In the genomic region with DNA sequence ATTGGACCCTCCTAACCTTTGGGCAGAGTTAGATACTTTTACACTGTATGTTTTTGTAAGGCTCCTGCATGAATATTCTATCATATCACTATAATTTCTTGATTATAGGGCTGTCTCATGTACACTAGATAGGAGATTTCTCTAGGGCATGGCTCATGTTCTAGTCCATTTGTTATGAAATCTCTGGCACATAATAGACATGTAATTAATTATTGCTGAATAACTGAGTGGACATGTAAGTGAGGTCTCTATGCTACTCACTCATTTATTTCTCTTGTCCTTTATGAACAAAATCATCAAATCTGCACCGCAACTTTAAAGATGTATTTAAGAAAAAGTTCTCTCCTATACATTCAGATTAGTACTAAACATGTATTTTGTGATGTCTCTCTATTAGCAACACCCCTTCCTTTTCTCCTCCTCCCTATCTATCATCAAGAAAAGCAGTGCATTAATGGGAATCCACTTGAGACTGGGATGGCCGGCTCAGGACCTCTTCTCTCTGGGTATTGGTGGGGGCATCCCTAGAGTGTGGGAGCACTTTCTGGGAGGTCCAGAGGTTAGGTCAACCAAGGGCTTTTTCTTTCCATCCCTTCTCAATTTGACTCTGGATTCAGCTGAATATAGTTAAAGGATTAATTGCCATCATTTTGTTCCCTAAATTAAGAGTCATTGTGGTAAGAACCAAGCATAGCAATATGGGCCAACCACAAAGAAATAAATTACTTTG, we compare ENCODE assay signal across 20 cellular contexts.
DNase-seq lines count a peak whose midpoint lies in the region; ATAC-seq, FAIRE-seq and TF ChIP-seq lines count a peak whose summit lies in the region.
"Had no signal": no experiment of that assay in that cellular context is flagged by ENCODE, and none has a peak within 500 bp of the region (broad histone marks: within the 10 kb centered on the region; RNA-seq: fewer than 3 reads in every experiment).

No MANE protein-coding gene starts in this region.

- DNase-seq in natural killer cell treated with Interleukin-12 subunit alpha and Interleukin-12 subunit beta and Interleukin-15 and Interleukin-18, amount 100 ng/mL, for 72 hours (ENCODE audit: low spot score): no peak
- no peak for DNase-seq in natural killer cell
- peak; percentile 31 for DNase-seq in fibroblast of gingiva (ENCODE audit: low read depth)
- no peak for DNase-seq in stimulated activated naive CD8-positive, alpha-beta T cell treated with anti-CD3 and anti-CD28 coated beads, Interleukin-15, amount 100 ng/mL, for 72 hours
- DNase-seq in COR-L47 (lab: John Stamatoyannopoulos, UW): no peak
- DNase-seq in H54 (ENCODE audit: insufficient read length, low spot score): no peak
- no peak for DNase-seq in CD14-positive monocyte (ENCODE audit: low spot score)
- DNase-seq: activated T-cell treated with anti-CD3 and anti-CD28 coated beads for 4 hours; Caco-2; H7; heart right ventricle; NCI-H1105 treated with DMSO at 0.1 percent for 48 hours; stimulated activated CD4-positive, alpha-beta T cell treated with anti-CD3 and anti-CD28 coated beads, Interleukin-12 subunit alpha, Interleukin-12 subunit beta, amount 100 ng/mL, for 4 hours; stomach had no signal

- H3K36me3 Mint-ChIP-seq in natural killer cell treated with Interleukin-12 subunit alpha and Interleukin-12 subunit beta and Interleukin-15 and Interleukin-18, amount 100 ng/mL, for 72 hours: peaks cover 9% of the 10 kb centered on the region
- H3K36me3 Mint-ChIP-seq in natural killer cell (no peaks in the 10 kb centered on the region), CD14-positive monocyte (no peaks in the 10 kb centered on the region)

- intact Hi-C loops in natural killer cell (cut with micrococcal nuclease): no loop called here
- intact Hi-C loops in CD14-positive monocyte (cut with micrococcal nuclease): no loop called here

- peak overlapping the region; percentile 90 to 97 for H3K27ac Mint-ChIP-seq in natural killer cell treated with Interleukin-12 subunit alpha and Interleukin-12 subunit beta and Interleukin-15 and Interleukin-18, amount 100 ng/mL, for 72 hours
- H3K27ac Mint-ChIP-seq in natural killer cell (no peak overlapping the region), CD14-positive monocyte (peak overlapping the region in 1 of 7 donors; percentile 26)
- H3K27ac Mint-ChIP-seq in stimulated activated naive CD8-positive, alpha-beta T cell treated with anti-CD3 and anti-CD28 coated beads, Interleukin-15, amount 100 ng/mL, for 72 hours: peak overlapping the region; percentile 81 to 87
- H3K27ac Mint-ChIP-seq: activated CD4-positive, alpha-beta T cell treated with anti-CD3 and anti-CD28 coated beads for 36 hours; T-helper 2 cell treated with Interferon-gamma antibody and Interleukin-4, amounts not matched to agents 5 μg/mL and 100 μg/mL, for 36 hours had no signal

- peak overlapping the region; percentile 63 for H3K4me3 Mint-ChIP-seq in natural killer cell treated with Interleukin-12 subunit alpha and Interleukin-12 subunit beta and Interleukin-15 and Interleukin-18, amount 100 ng/mL, for 72 hours
- H3K4me3 Mint-ChIP-seq in natural killer cell (no peak overlapping the region), CD14-positive monocyte (no peak overlapping the region)
- peak overlapping the region; percentile 32 to 53 for H3K4me3 Mint-ChIP-seq in stimulated activated naive CD8-positive, alpha-beta T cell treated with anti-CD3 and anti-CD28 coated beads, Interleukin-15, amount 100 ng/mL, for 72 hours
- H3K4me3 Mint-ChIP-seq: activated CD4-positive, alpha-beta T cell treated with anti-CD3 and anti-CD28 coated beads for 36 hours; T-helper 2 cell treated with Interferon-gamma antibody and Interleukin-4, amounts not matched to agents 5 μg/mL and 100 μg/mL, for 36 hours had no signal

- no peak for ATAC-seq in natural killer cell treated with Interleukin-12 subunit alpha and Interleukin-12 subunit beta and Interleukin-15 and Interleukin-18, amount 100 ng/mL, for 72 hours
- no peak for ATAC-seq in natural killer cell
- ATAC-seq in SK-N-SH treated with all-trans-retinoic acid at 6 μM for 48 hours: peak; percentile 46
- ATAC-seq in stimulated activated naive CD8-positive, alpha-beta T cell treated with anti-CD3 and anti-CD28 coated beads, Interleukin-15, amount 100 ng/mL, for 72 hours: no peak
- ATAC-seq: heart right ventricle, Right ventricle myocardium inferior had no signal

- FAIRE-seq in H54 (lab: Jason Lieb, UNC): no peak
- FAIRE-seq: GM12891, urothelium cell line had no signal

- no peak for TF ChIP-seq CTCF in natural killer cell (IDR thresholded peaks at IDR 0.05)
- TF ChIP-seq CTCF in CD14-positive monocyte (IDR thresholded peaks at IDR 0.05): no peak

- no peak for TF ChIP-seq POLR2A in H54 (IDR thresholded peaks at IDR 0.05; ENCODE audit: low read depth, low read length)

- H3K4me1 Mint-ChIP-seq in natural killer cell treated with Interleukin-12 subunit alpha and Interleukin-12 subunit beta and Interleukin-15 and Interleukin-18, amount 100 ng/mL, for 72 hours (ENCODE audit: low read depth in 2 of 2): peaks cover 28 to 31% of the 10 kb centered on the region in 2 donors
- H3K4me1 Mint-ChIP-seq in natural killer cell: no peaks in the 10 kb centered on the region
- H3K4me1 Mint-ChIP-seq in stimulated activated naive CD8-positive, alpha-beta T cell treated with anti-CD3 and anti-CD28 coated beads, Interleukin-15, amount 100 ng/mL, for 72 hours: peaks cover 29% of the 10 kb centered on the region
- H3K4me1 Mint-ChIP-seq in CD14-positive monocyte: peaks cover 18% of the 10 kb centered on the region

- H3K9me3 Mint-ChIP-seq in natural killer cell treated with Interleukin-12 subunit alpha and Interleukin-12 subunit beta and Interleukin-15 and Interleukin-18, amount 100 ng/mL, for 72 hours: peaks cover 9% of the 10 kb centered on the region
- no peaks in the 10 kb centered on the region for H3K9me3 Mint-ChIP-seq in natural killer cell
- H3K9me3 Mint-ChIP-seq in stimulated activated naive CD8-positive, alpha-beta T cell treated with anti-CD3 and anti-CD28 coated beads, Interleukin-15, amount 100 ng/mL, for 72 hours: peaks cover 0 to 21% of the 10 kb centered on the region in 2 donors
- peaks cover 0 to 4% (median 2%) of the 10 kb centered on the region in 7 donors for H3K9me3 Mint-ChIP-seq in CD14-positive monocyte
- H3K9me3 Mint-ChIP-seq: T-helper 2 cell treated with Interferon-gamma antibody and Interleukin-4, amounts not matched to agents 5 μg/mL and 100 μg/mL, for 36 hours had no signal

- H3K27me3 Mint-ChIP-seq in natural killer cell treated with Interleukin-12 subunit alpha and Interleukin-12 subunit beta and Interleukin-15 and Interleukin-18, amount 100 ng/mL, for 72 hours: peaks cover 20 to 29% of the 10 kb centered on the region in 2 donors
- H3K27me3 Mint-ChIP-seq in natural killer cell (ENCODE audit: low read depth in 2 of 2): peaks cover 14 to 35% of the 10 kb centered on the region in 2 donors
- peaks cover 67% of the 10 kb centered on the region for H3K27me3 Mint-ChIP-seq in stimulated activated naive CD8-positive, alpha-beta T cell treated with anti-CD3 and anti-CD28 coated beads, Interleukin-15, amount 100 ng/mL, for 72 hours
- H3K27me3 Mint-ChIP-seq in CD14-positive monocyte (ENCODE audit: low read depth in 3 of 3): peaks cover 3 to 13% (median 10%) of the 10 kb centered on the region in 3 donors

TF ChIP-seq in SK-N-SH treated with all-trans-retinoic acid at 6 μM for 48 hours, 23 proteins besides CTCF, POLR2A, EP300 and RAD21:
- TF ChIP-seq ZFP3 (CRISPR knock-in tag; IDR thresholded peaks at IDR 0.05): no peak
- no peak for TF ChIP-seq RARB (CRISPR knock-in tag; IDR thresholded peaks at IDR 0.05)
- no peak for TF ChIP-seq GLIS3 (CRISPR knock-in tag; IDR thresholded peaks at IDR 0.05)
- TF ChIP-seq, protein P1, sequence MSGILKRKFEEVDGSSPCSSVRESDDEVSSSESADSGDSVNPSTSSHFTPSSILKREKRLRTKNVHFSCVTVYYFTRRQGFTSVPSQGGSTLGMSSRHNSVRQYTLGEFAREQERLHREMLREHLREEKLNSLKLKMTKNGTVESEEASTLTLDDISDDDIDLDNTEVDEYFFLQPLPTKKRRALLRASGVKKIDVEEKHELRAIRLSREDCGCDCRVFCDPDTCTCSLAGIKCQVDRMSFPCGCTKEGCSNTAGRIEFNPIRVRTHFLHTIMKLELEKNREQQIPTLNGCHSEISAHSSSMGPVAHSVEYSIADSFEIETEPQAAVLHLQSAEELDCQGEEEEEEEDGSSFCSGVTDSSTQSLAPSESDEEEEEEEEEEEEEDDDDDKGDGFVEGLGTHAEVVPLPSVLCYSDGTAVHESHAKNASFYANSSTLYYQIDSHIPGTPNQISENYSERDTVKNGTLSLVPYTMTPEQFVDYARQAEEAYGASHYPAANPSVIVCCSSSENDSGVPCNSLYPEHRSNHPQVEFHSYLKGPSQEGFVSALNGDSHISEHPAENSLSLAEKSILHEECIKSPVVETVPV (CRISPR knock-in tag; IDR thresholded peaks at IDR 0.05): no peak
- TF ChIP-seq ESRRG (CRISPR knock-in tag; IDR thresholded peaks at IDR 0.05): no peak
- no peak for TF ChIP-seq ZC3H10 (CRISPR knock-in tag; IDR thresholded peaks at IDR 0.05)
- TF ChIP-seq, protein P2, sequence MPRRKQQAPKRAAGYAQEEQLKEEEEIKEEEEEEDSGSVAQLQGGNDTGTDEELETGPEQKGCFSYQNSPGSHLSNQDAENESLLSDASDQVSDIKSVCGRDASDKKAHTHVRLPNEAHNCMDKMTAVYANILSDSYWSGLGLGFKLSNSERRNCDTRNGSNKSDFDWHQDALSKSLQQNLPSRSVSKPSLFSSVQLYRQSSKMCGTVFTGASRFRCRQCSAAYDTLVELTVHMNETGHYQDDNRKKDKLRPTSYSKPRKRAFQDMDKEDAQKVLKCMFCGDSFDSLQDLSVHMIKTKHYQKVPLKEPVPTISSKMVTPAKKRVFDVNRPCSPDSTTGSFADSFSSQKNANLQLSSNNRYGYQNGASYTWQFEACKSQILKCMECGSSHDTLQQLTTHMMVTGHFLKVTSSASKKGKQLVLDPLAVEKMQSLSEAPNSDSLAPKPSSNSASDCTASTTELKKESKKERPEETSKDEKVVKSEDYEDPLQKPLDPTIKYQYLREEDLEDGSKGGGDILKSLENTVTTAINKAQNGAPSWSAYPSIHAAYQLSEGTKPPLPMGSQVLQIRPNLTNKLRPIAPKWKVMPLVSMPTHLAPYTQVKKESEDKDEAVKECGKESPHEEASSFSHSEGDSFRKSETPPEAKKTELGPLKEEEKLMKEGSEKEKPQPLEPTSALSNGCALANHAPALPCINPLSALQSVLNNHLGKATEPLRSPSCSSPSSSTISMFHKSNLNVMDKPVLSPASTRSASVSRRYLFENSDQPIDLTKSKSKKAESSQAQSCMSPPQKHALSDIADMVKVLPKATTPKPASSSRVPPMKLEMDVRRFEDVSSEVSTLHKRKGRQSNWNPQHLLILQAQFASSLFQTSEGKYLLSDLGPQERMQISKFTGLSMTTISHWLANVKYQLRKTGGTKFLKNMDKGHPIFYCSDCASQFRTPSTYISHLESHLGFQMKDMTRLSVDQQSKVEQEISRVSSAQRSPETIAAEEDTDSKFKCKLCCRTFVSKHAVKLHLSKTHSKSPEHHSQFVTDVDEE (CRISPR knock-in tag; IDR thresholded peaks at IDR 0.05): no peak
- TF ChIP-seq TCF4 (CRISPR knock-in tag; IDR thresholded peaks at IDR 0.05; ENCODE audit: borderline replicate concordance): no peak

Comparison
In these comparisons a context has a peak if more than half of its experiments do, and no peak if none do; other contexts are left out.
1. H3K27ac Mint-ChIP-seq: peak in natural killer cell treated with Interleukin-12 subunit alpha and Interleukin-12 subunit beta and Interleukin-15 and Interleukin-18, amount 100 ng/mL, for 72 hours (2 of 2) and stimulated activated naive CD8-positive, alpha-beta T cell treated with anti-CD3 and anti-CD28 coated beads, Interleukin-15, amount 100 ng/mL, for 72 hours (2 of 2); none in natural killer cell (0 of 2).
2. H3K4me3 Mint-ChIP-seq: peak in natural killer cell treated with Interleukin-12 subunit alpha and Interleukin-12 subunit beta and Interleukin-15 and Interleukin-18, amount 100 ng/mL, for 72 hours (single experiment) and stimulated activated naive CD8-positive, alpha-beta T cell treated with anti-CD3 and anti-CD28 coated beads, Interleukin-15, amount 100 ng/mL, for 72 hours (2 of 2); none in natural killer cell (single experiment) and CD14-positive monocyte (0 of 2).